ENCODE assay signal across 31 cellular contexts in genomic region chrX:112863850-112864249, GRCh38.
"Had no signal": no experiment of that assay in that cellular context is flagged by ENCODE, and none has a peak within 500 bp of the region (broad histone marks: within the 10 kb centered on the region; RNA-seq: fewer than 3 reads in every experiment).

No MANE protein-coding gene starts in this region.

- H3K27ac Mint-ChIP-seq: mesothelial cell of epicardium; naive B cell; natural killer cell; nephron progenitor cell; neural progenitor cell; stimulated activated naive B cell treated with anti-CD40 and anti-IgM and Interleukin-4, amounts not matched to agents 10 μg/mL and 1 μg/mL and 100 μg/mL, for 72 hours had no signal

- H3K27ac ChIP-seq: left lung, neural progenitor cell, neutrophil, parathyroid adenoma, psoas muscle, right atrium auricular region, skin epidermis, stomach, testis, thyroid gland, transverse colon, upper lobe of left lung, vagina had no signal

- H3K9me3 ChIP-seq: left lung, neutrophil, psoas muscle, right atrium auricular region, stomach, testis, thyroid gland, transverse colon, upper lobe of left lung, vagina had no signal

- DNase-seq: hippocampal formation; kidney glomerular epithelial cell; left cardiac atrium; left lung; mesendoderm; naive B cell; natural killer cell; nephron progenitor cell; occipital lobe; psoas muscle; stimulated activated CD4-positive, alpha-beta T cell treated with anti-CD3 and anti-CD28 coated beads, Interleukin-12 subunit alpha, Interleukin-12 subunit beta, amount 100 ng/mL, for 4 hours; stimulated activated CD4-positive, alpha-beta T cell treated with anti-CD3 and anti-CD28 coated beads, Interleukin-15, amount 100 ng/mL, for 24 hours; stimulated activated CD4-positive, alpha-beta T cell treated with anti-CD3 and anti-CD28 coated beads, Interleukin-2, amount 100 ng/mL, for 24 hours; stimulated activated CD4-positive, alpha-beta T cell treated with anti-CD3 and anti-CD28 coated beads, Interleukin-4, amount 100 ng/mL, for 1 hour; stimulated activated naive B cell treated with anti-CD40 and anti-IgM and Interleukin-4, amounts not matched to agents 10 μg/mL and 1 μg/mL and 100 μg/mL, for 72 hours; stimulated activated naive CD8-positive, alpha-beta T cell treated with anti-CD3 and anti-CD28 coated beads, Interleukin-15, Interleukin-2, amounts not matched to agents 100 U/mL and 50 U/mL, for 24 hours; stomach; testis; thyroid gland; transverse colon; upper lobe of left lung had no signal

- H2AFZ ChIP-seq: neural progenitor cell, parathyroid adenoma had no signal

- FAIRE-seq: keratinocyte had no signal

- H3K4me3 Mint-ChIP-seq: mesothelial cell of epicardium; naive B cell; natural killer cell; nephron progenitor cell; neural progenitor cell; stimulated activated naive B cell treated with anti-CD40 and anti-IgM and Interleukin-4, amounts not matched to agents 10 μg/mL and 1 μg/mL and 100 μg/mL, for 72 hours had no signal

- ATAC-seq: left cardiac atrium; left lung; natural killer cell; psoas muscle; sciatic nerve; stimulated activated naive B cell treated with anti-CD40 and anti-IgM and Interleukin-4, amounts not matched to agents 10 μg/mL and 1 μg/mL and 100 μg/mL, for 72 hours; stimulated activated naive CD8-positive, alpha-beta T cell treated with anti-CD3 and anti-CD28 coated beads, Interleukin-15, Interleukin-2, amounts not matched to agents 100 U/mL and 50 U/mL, for 24 hours had no signal

- H3K4me3 ChIP-seq: left lung, lung, neural progenitor cell, psoas muscle, right atrium auricular region, skin epidermis, stomach, testis, thyroid gland, transverse colon, upper lobe of left lung, vagina had no signal

- H3K4me1 ChIP-seq: left lung, neural progenitor cell, parathyroid adenoma, psoas muscle, right atrium auricular region, stomach, testis, thyroid gland, transverse colon, upper lobe of left lung, vagina had no signal

- H3K36me3 ChIP-seq: left lung, neural progenitor cell, neutrophil, right atrium auricular region, stomach, thyroid gland, transverse colon, upper lobe of left lung, vagina had no signal

- H3K36me3 Mint-ChIP-seq: mesothelial cell of epicardium; naive B cell; natural killer cell; neural progenitor cell; stimulated activated naive B cell treated with anti-CD40 and anti-IgM and Interleukin-4, amounts not matched to agents 10 μg/mL and 1 μg/mL and 100 μg/mL, for 72 hours had no signal

- H3K27me3 ChIP-seq: left lung, neural progenitor cell, neutrophil, right atrium auricular region, stomach, testis, thyroid gland, transverse colon, upper lobe of left lung, vagina had no signal

- H3K9ac ChIP-seq: neural progenitor cell, parathyroid adenoma had no signal

- H3K9me3 Mint-ChIP-seq: mesothelial cell of epicardium; naive B cell; natural killer cell; nephron progenitor cell; neural progenitor cell; stimulated activated naive B cell treated with anti-CD40 and anti-IgM and Interleukin-4, amounts not matched to agents 10 μg/mL and 1 μg/mL and 100 μg/mL, for 72 hours had no signal

- H3K27me3 Mint-ChIP-seq: naive B cell had no signal

- H3K79me2 ChIP-seq: parathyroid adenoma had no signal

- H3K4me2 ChIP-seq: neural progenitor cell had no signal

- H3K4me1 Mint-ChIP-seq: naive B cell; natural killer cell; stimulated activated naive B cell treated with anti-CD40 and anti-IgM and Interleukin-4, amounts not matched to agents 10 μg/mL and 1 μg/mL and 100 μg/mL, for 72 hours had no signal
